In genomic region chr9:27614551-27614950, GRCh38 we compare ENCODE assay signal across 24 cellular contexts.
"Had no signal": no experiment of that assay in that cellular context is flagged by ENCODE, and none has a peak within 500 bp of the region (broad histone marks: within the 10 kb centered on the region; RNA-seq: fewer than 3 reads in every experiment).

No MANE protein-coding gene starts in this region.

- H3K27me3 ChIP-seq: testis, thyroid gland, tibial nerve, transverse colon, upper lobe of left lung, upper lobe of right lung, uterus, vagina had no signal

- H3K4me3 ChIP-seq: stomach, suprapubic skin, testis, thoracic aorta, thyroid gland, tibial artery, tibial nerve, transverse colon, upper lobe of left lung, upper lobe of right lung, uterus, vagina had no signal

- H3K4me1 ChIP-seq: stomach, suprapubic skin, testis, tibial artery, tibial nerve, transverse colon, upper lobe of left lung, upper lobe of right lung, uterus, vagina had no signal

- H3K27ac ChIP-seq: stomach, suprapubic skin, testis, thoracic aorta, thyroid gland, tibial artery, tibial nerve, transverse colon, upper lobe of left lung, upper lobe of right lung, uterus, vagina had no signal

- H3K9me3 ChIP-seq: stomach, suprapubic skin, testis, thoracic aorta, thyroid gland, tibial artery, tibial nerve, transverse colon, upper lobe of left lung, upper lobe of right lung, uterus, vagina had no signal

- DNase-seq: stimulated activated CD4-positive, alpha-beta T cell treated with anti-CD3 and anti-CD28 coated beads, Interleukin-2, amount 100 ng/mL, for 48 hours; stimulated activated CD4-positive, alpha-beta T cell treated with anti-CD3 and anti-CD28 coated beads, Interleukin-4, amount 100 ng/mL, for 1 hour; stimulated activated CD4-positive, alpha-beta T cell treated with anti-CD3 and anti-CD28 coated beads, Interleukin-4, amount 100 ng/mL, for 24 hours; stimulated activated CD4-positive, alpha-beta T cell treated with anti-CD3 and anti-CD28 coated beads, Interleukin-4, amount 100 ng/mL, for 4 hours; stimulated activated CD8-positive, alpha-beta memory T cell treated with anti-CD3 and anti-CD28 coated beads, Interleukin-4, amount 100 ng/mL, for 48 hours; stimulated activated naive B cell treated with anti-CD40 and anti-IgM and Interleukin-4, amounts not matched to agents 10 μg/mL and 1 μg/mL and 100 μg/mL, for 72 hours; stimulated activated naive CD4-positive, alpha-beta T cell; stimulated activated naive CD4-positive, alpha-beta T cell treated with Interleukin-2 at 50 U/mL for 16 hours; stimulated activated naive CD8-positive, alpha-beta T cell treated with anti-CD3 and anti-CD28 coated beads, Interleukin-15, amount 100 ng/mL, for 72 hours; stimulated activated naive CD8-positive, alpha-beta T cell treated with anti-CD3 and anti-CD28 coated beads, Interleukin-15, Interleukin-2, amounts not matched to agents 100 U/mL and 50 U/mL, for 24 hours; stomach; substantia nigra; testis; thyroid gland; tibial artery; transverse colon; trophoblast cell; upper lobe of right lung; uterus had no signal

- H3K36me3 ChIP-seq: stomach, suprapubic skin, thoracic aorta, thyroid gland, tibial artery, tibial nerve, transverse colon, upper lobe of left lung, upper lobe of right lung, uterus, vagina had no signal
